11 cellular contexts compared by ENCODE assay signal in the genomic region with DNA sequence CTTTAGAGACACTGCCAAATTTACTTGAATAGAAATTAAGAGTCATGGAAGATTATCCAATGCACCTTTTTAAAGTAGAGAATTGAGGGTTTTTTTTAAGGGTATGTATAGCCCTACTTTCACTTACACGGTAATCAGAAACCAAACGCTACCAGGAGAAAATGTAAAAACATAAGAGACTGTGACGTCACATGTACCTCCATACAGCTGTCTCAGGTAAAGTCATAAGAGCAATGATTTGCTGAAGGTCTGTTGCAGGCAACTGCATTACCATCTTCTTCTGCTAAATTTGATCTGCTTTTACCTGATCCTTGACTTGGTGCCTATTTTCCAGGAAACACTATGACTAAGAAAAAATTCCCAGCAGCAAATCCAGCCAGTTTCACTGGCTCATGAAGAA.
"Had no signal": no experiment of that assay in that cellular context is flagged by ENCODE, and none has a peak within 500 bp of the region (broad histone marks: within the 10 kb centered on the region; RNA-seq: fewer than 3 reads in every experiment).

No MANE protein-coding gene starts in this region.

- H3K9me3 ChIP-seq: HAP-1 had no signal

- H3K4me2 ChIP-seq: GM23338 had no signal

- ATAC-seq: GM23338, HCT116 had no signal

- DNase-seq: GM23248, GOT3, H7, H9, HCEC 1CT, HFFc6 had no signal

- H3K27ac ChIP-seq: GM23248 had no signal

- FAIRE-seq: H1, H54 had no signal

- H3K9ac ChIP-seq: GM23248 had no signal

- H3K36me3 ChIP-seq: HAP-1 had no signal

- H3K4me1 ChIP-seq: HAP-1 had no signal

- H2AFZ ChIP-seq: GM23248, GM23338 had no signal

- H3K4me3 ChIP-seq: GM23248, GM23338, HAP-1 had no signal
